ENCODE assay signal across 23 cellular contexts in genomic region chr6:35280903-35281302, GRCh38. TPM values are rescaled to one million over a fixed set of nuclear protein-coding genes. Genes with fewer than 3 reads are reported as not detected.
A peak's percentile ranks its signal among the peaks of the same experiment; 100 is the strongest.
DNase-seq lines count a peak whose midpoint lies in the region; ATAC-seq and TF ChIP-seq lines count a peak whose summit lies in the region.
"Had no signal": no experiment of that assay in that cellular context is flagged by ENCODE, and none has a peak within 500 bp of the region (broad histone marks: within the 10 kb centered on the region; RNA-seq: fewer than 3 reads in every experiment).

No MANE protein-coding gene starts in this region.

- in situ Hi-C loops in GM23248 (cut with MboI) = no loop called here

- TF ChIP-seq CTCF in heart left ventricle (IDR thresholded peaks at IDR 0.05) (no peak), neural progenitor cell (IDR thresholded peaks at IDR 0.05) (no peak)

- peak overlapping the region; percentile 32 for H3K27ac Mint-ChIP-seq in neural progenitor cell
- no peak overlapping the region for H3K27ac Mint-ChIP-seq in T-cell
- H3K27ac Mint-ChIP-seq: activated CD4-positive, alpha-beta T cell treated with anti-CD3 and anti-CD28 coated beads for 36 hours; HFFc6; T-helper 2 cell treated with Interferon-gamma antibody and Interleukin-4, amounts not matched to agents 5 μg/mL and 100 μg/mL, for 36 hours had no signal

- H3K4me3 ChIP-seq in heart left ventricle (no peak overlapping the region), neural progenitor cell (no peak overlapping the region), GM23248 (no peak overlapping the region)
- H3K4me3 ChIP-seq: psoas muscle had no signal

- H3K9ac ChIP-seq in neural progenitor cell (no peak overlapping the region), GM23248 (no peak overlapping the region)

- H3K9me3 Mint-ChIP-seq in neural progenitor cell (no peaks in the 10 kb centered on the region), T-cell (no peaks in the 10 kb centered on the region)
- H3K9me3 Mint-ChIP-seq: HFFc6; T-helper 2 cell treated with Interferon-gamma antibody and Interleukin-4, amounts not matched to agents 5 μg/mL and 100 μg/mL, for 36 hours had no signal

- WGBS in heart left ventricle, 4 donors = 27 to 34% (median 31%) methylated on average over 4 of the region's 4 CpGs
- WGBS in GM23248 (ENCODE audit: low coverage in 1 of 2, low lambda C conversion rate in 2 of 2, missing lambda C conversion rate in 2 of 2), 2 experiments = 68 to 84% methylated on average over 4 of the region's 4 CpGs

- H3K9me2 ChIP-seq in GM23248 (ENCODE audit: insufficient read depth) = no peaks in the 10 kb centered on the region

- intact Hi-C loops in heart left ventricle (cut with DNase I) = no loop called here
- intact Hi-C loops in Right ventricle myocardium inferior (cut with DNase I) = no loop called here

- H3K4me1 Mint-ChIP-seq in neural progenitor cell = peaks cover 9% of the 10 kb centered on the region
- H3K4me1 Mint-ChIP-seq in T-cell = peaks cover 0 to 9% (median 3%) of the 10 kb centered on the region in 3 donors
- H3K4me1 Mint-ChIP-seq: activated CD4-positive, alpha-beta T cell treated with anti-CD3 and anti-CD28 coated beads for 36 hours had no signal

- DNase-seq in heart left ventricle (no peak), Right ventricle myocardium inferior (ENCODE audit: missing footprints) (no peak), dermis blood vessel endothelial cell (peak; percentile 66), neural progenitor cell (ENCODE audit: low spot score) (no peak), NCI-H526 (lab: John Stamatoyannopoulos, UW) (no peak), GM23248 (no peak), T-cell (no peak)
- DNase-seq in stimulated activated CD4-positive, alpha-beta T cell treated with anti-CD3 and anti-CD28 coated beads, Interleukin-15, amount 100 ng/mL, for 24 hours = no peak
- DNase-seq: activated CD4-positive, alpha-beta T cell treated with anti-CD3 and anti-CD28 coated beads for 36 hours; activated gamma-delta T cell treated with Interleukin-2 at 50 U/mL for 16 hours; COR-L47; HFFc6; kidney; NCI-H1436; NCI-H2081 treated with DMSO at 0.1 percent for 48 hours; NCI-H226; psoas muscle; stimulated activated CD4-positive, alpha-beta T cell treated with anti-CD3 and anti-CD28 coated beads, Interleukin-2, amount 100 ng/mL, for 48 hours; trophoblast cell had no signal

- CTCF ChIA-PET in T-cell (lab: Charles Lee) = no interaction called here

- H3K27me3 Mint-ChIP-seq in neural progenitor cell (ENCODE audit: insufficient read depth, low read depth) = no peaks in the 10 kb centered on the region
- H3K27me3 Mint-ChIP-seq in T-cell = no peaks in the 10 kb centered on the region
- H3K27me3 Mint-ChIP-seq: activated CD4-positive, alpha-beta T cell treated with anti-CD3 and anti-CD28 coated beads for 36 hours had no signal

- H3F3A ChIP-seq in neural progenitor cell (ENCODE audit: low read depth) (no peaks in the 10 kb centered on the region), GM23248 (ENCODE audit: insufficient read depth) (no peaks in the 10 kb centered on the region)

- H3K4me1 ChIP-seq in heart left ventricle (peaks cover 0 to 19% (median 6%) of the 10 kb centered on the region in 12 donors), neural progenitor cell (no peaks in the 10 kb centered on the region), GM23248 (ENCODE audit: insufficient read depth) (no peaks in the 10 kb centered on the region)

- POLR2A ChIA-PET in T-cell (lab: Charles Lee) = no interaction called here

- H3K4me3 Mint-ChIP-seq in neural progenitor cell (no peak overlapping the region), T-cell (no peak overlapping the region)
- H3K4me3 Mint-ChIP-seq: activated CD4-positive, alpha-beta T cell treated with anti-CD3 and anti-CD28 coated beads for 36 hours; HFFc6; T-helper 2 cell treated with Interferon-gamma antibody and Interleukin-4, amounts not matched to agents 5 μg/mL and 100 μg/mL, for 36 hours had no signal

- H3K27me3 ChIP-seq in heart left ventricle (no peaks in the 10 kb centered on the region), neural progenitor cell (no peaks in the 10 kb centered on the region), GM23248 (replicated peaks; ENCODE audit: insufficient read depth) (no peaks in the 10 kb centered on the region)
- H3K27me3 ChIP-seq: neutrophil had no signal

- H2AFZ ChIP-seq in neural progenitor cell (replicated peaks) = no peak overlapping the region
- no peak overlapping the region for H2AFZ ChIP-seq in GM23248

- H4K20me1 ChIP-seq in neural progenitor cell (ENCODE audit: low read depth) (peaks cover 4% of the 10 kb centered on the region), GM23248 (ENCODE audit: insufficient read depth) (no peaks in the 10 kb centered on the region)

- H3K9me3 ChIP-seq in heart left ventricle (no peaks in the 10 kb centered on the region), neural progenitor cell (ENCODE audit: low read depth) (no peaks in the 10 kb centered on the region), GM23248 (ENCODE audit: low read depth) (no peaks in the 10 kb centered on the region)
- H3K9me3 ChIP-seq: neutrophil, psoas muscle had no signal

- no peak overlapping the region for H3K4me2 ChIP-seq in neural progenitor cell
- no peak overlapping the region for H3K4me2 ChIP-seq in GM23248 (ENCODE audit: unreplicated experiment)

- H3K79me2 ChIP-seq in neural progenitor cell (ENCODE audit: low read depth) (no peaks in the 10 kb centered on the region), GM23248 (ENCODE audit: insufficient read depth) (no peaks in the 10 kb centered on the region)

- H3K36me3 Mint-ChIP-seq in neural progenitor cell (peaks cover 15% of the 10 kb centered on the region), T-cell (peaks cover 36% of the 10 kb centered on the region)

- H3K27ac ChIP-seq in heart left ventricle (no peak overlapping the region), neural progenitor cell (no peak overlapping the region), GM23248 (no peak overlapping the region)
- H3K27ac ChIP-seq: epithelial cell of prostate, neutrophil, psoas muscle had no signal

- TF ChIP-seq POLR2A in heart left ventricle (IDR thresholded peaks at IDR 0.05) = no peak

- H3K36me3 ChIP-seq in heart left ventricle = peaks cover 0 to 51% (median 50%) of the 10 kb centered on the region in 9 donors
- H3K36me3 ChIP-seq in neural progenitor cell = no peaks in the 10 kb centered on the region
- 0 out of 2 replicates have a peak, but pooled peaks cover 4% of the 10 kb centered on the region for H3K36me3 ChIP-seq in GM23248 (ENCODE audit: low read depth)

- ATAC-seq in heart left ventricle = peak in 3 of 4 donors; percentile 16 to 25 (median 24)
- ATAC-seq in Right ventricle myocardium inferior = no peak
- ATAC-seq in T-cell (replicated peaks in 1 of 4) = no peak
- ATAC-seq: activated CD4-positive, alpha-beta T cell treated with anti-CD3 and anti-CD28 coated beads for 36 hours; psoas muscle; SK-N-SH treated with all-trans-retinoic acid at 6 μM for 48 hours had no signal

RNA-seq across cellular contexts. Expression of gene DEF6, which starts 16.7 kb away (rescaled TPM):
- total RNA-seq in heart left ventricle (10 to 100 TPM in 1 of 9 donors, 1 to 10 TPM in 5, under 1 TPM in 3; 0.38 to 14.4 (median 1.3) TPM), Right ventricle myocardium inferior (2.8 TPM), dermis blood vessel endothelial cell (0.88 and 1.0 TPM in 2 replicates), neural progenitor cell (ENCODE audit: low replicate concordance) (0.17 and 0.19 TPM in 2 replicates), T-cell (100 to 1,000 TPM; 221 to 311 (median 298) TPM)
- polyA plus RNA-seq in heart left ventricle (under 1 TPM; 0.72 to 0.86 TPM), GM23248 (2016; fragmentation: Nextera tagmentation; extraction: Ambion mirVana) (1.3 and 1.7 TPM in 2 replicates)
- total RNA-seq in GM23248 (2014; rRNA removed; shearing (Covaris generic)) = 2.6 and 4.9 TPM in 2 replicates

RNA-seq across cellular contexts. Expression of gene ZNF76, which starts 21.4 kb away (rescaled TPM):
- total RNA-seq in heart left ventricle (10 to 100 TPM; 26.2 to 46.1 (median 33.0) TPM), Right ventricle myocardium inferior (36.0 TPM), dermis blood vessel endothelial cell (27.7 and 32.0 TPM in 2 replicates), neural progenitor cell (ENCODE audit: low replicate concordance) (14.8 and 27.0 TPM in 2 replicates), T-cell (10 to 100 TPM; 72.7 to 91.3 (median 84.8) TPM)
- polyA plus RNA-seq in heart left ventricle (10 to 100 TPM; 20.2 to 42.3 TPM), GM23248 (2016; fragmentation: Nextera tagmentation; extraction: Ambion mirVana) (15.9 and 16.4 TPM in 2 replicates)
- 14.3 and 19.6 TPM in 2 replicates for total RNA-seq in GM23248 (2014; rRNA removed; shearing (Covaris generic))

Comparison
In these comparisons a context has a peak if more than half of its experiments do, and no peak if none do; other contexts are left out.
1. ATAC-seq: peak in heart left ventricle (3 of 4); none in Right ventricle myocardium inferior (single experiment) and T-cell (0 of 4).
2. RNA of gene DEF6, which starts 16.7 kb away (total RNA-seq): 221 to 311 TPM in T-cell; 2.8 TPM in Right ventricle myocardium inferior (single experiment), 2.6 to 4.9 TPM in GM23248, 0.38 to 14.4 TPM in heart left ventricle, 0.88 to 1.0 TPM in dermis blood vessel endothelial cell and 0.17 to 0.19 TPM in neural progenitor cell; every median in the first group is over 10 times any median in the second.